Comparison of ENCODE assay signal across 8 cellular contexts in the genomic region with DNA sequence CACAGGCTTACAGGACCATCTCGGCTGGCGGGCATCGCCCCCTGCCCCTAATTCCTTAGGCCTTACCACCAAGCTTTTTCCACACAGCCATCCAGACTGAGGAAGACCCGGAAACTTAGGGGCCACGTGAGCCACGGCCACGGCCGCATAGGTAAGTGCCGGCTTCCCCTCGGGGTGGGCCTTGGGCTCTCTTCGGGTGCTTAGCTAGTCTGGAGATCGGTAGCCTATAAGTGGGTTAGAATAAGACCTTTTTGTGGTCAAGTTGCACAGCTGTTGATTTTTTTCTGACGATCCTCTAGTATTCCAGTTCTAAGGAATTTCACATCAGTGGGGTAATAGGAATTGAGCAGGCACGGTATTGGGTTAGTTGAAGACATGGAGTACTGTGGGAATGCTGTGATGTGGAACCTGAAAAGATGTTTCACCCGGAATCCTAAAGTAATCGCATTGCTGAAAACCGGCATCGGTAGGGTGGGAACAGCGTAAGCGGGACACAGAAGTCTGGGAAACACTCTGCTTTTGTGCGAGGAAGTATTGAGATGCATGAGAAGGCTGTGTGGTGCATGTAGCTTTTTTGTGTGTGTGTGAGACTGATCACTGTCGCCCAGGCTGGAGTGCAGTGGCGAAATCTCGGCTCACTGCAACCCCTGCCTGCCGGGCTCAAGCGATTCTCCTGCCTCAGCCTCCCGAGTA. TPM values are rescaled to one million over a fixed set of nuclear protein-coding genes. Genes with fewer than 3 reads are reported as not detected.
DNase-seq lines count a peak whose midpoint lies in the region; FAIRE-seq and TF ChIP-seq lines count a peak whose summit lies in the region.

No MANE protein-coding gene starts in this region.

- H2AFZ ChIP-seq in SU-DHL-6 (ENCODE audit: low read depth, low read length, severe bottlenecking) (no peak overlapping the region), neural progenitor cell (replicated peaks) (no peak overlapping the region)

- peak overlapping the region; percentile 96 for H3K27ac Mint-ChIP-seq in T-helper 1 cell treated with Interleukin-12 subunit alpha and Interleukin-12 subunit beta and Interleukin-4 antibody, amounts not matched to agents 30 μg/mL and 1 μg/mL, for 36 hours
- peak overlapping the region; percentile 95 for H3K27ac Mint-ChIP-seq in neural progenitor cell

- H3K9me3 ChIP-seq in SU-DHL-6 (ENCODE audit: insufficient read depth, low read length) (no peaks in the 10 kb centered on the region), neural progenitor cell (ENCODE audit: low read depth) (no peaks in the 10 kb centered on the region)

- H3K4me1 Mint-ChIP-seq in T-helper 1 cell treated with Interleukin-12 subunit alpha and Interleukin-12 subunit beta and Interleukin-4 antibody, amounts not matched to agents 30 μg/mL and 1 μg/mL, for 36 hours (ENCODE audit: low read depth) = peaks cover 42% of the 10 kb centered on the region
- peaks cover 46% of the 10 kb centered on the region for H3K4me1 Mint-ChIP-seq in neural progenitor cell

- H3K9me2 ChIP-seq in SU-DHL-6 (replicated peaks; ENCODE audit: insufficient read depth, low read length) = no peaks in the 10 kb centered on the region

- peaks cover 53% of the 10 kb centered on the region for H3K36me3 Mint-ChIP-seq in T-helper 1 cell treated with Interleukin-12 subunit alpha and Interleukin-12 subunit beta and Interleukin-4 antibody, amounts not matched to agents 30 μg/mL and 1 μg/mL, for 36 hours (ENCODE audit: low read depth)
- H3K36me3 Mint-ChIP-seq in neural progenitor cell = peaks cover 39% of the 10 kb centered on the region

- TF ChIP-seq CTCF in SU-DHL-6 (IDR thresholded peaks at IDR 0.05; ENCODE audit: insufficient read depth, low read length, poor library complexity, severe bottlenecking) = no peak
- TF ChIP-seq CTCF in epithelial cell of proximal tubule (conservative IDR thresholded peaks at IDR 0.05; ENCODE audit: low read depth, low read length) = no peak
- TF ChIP-seq CTCF in neural progenitor cell (IDR thresholded peaks at IDR 0.05) = no peak

- H3K27me3 ChIP-seq in SU-DHL-6 (ENCODE audit: low read length) (no peaks in the 10 kb centered on the region), neural progenitor cell (no peaks in the 10 kb centered on the region)

- peak overlapping the region; percentile 92 for H3K4me3 Mint-ChIP-seq in T-helper 1 cell treated with Interleukin-12 subunit alpha and Interleukin-12 subunit beta and Interleukin-4 antibody, amounts not matched to agents 30 μg/mL and 1 μg/mL, for 36 hours
- H3K4me3 Mint-ChIP-seq in neural progenitor cell = peak overlapping the region; percentile 96

- H3F3A ChIP-seq in SU-DHL-6 (ENCODE audit: insufficient read depth) (peaks cover 68% of the 10 kb centered on the region), neural progenitor cell (ENCODE audit: low read depth) (peaks cover 66% of the 10 kb centered on the region)

- H3K4me3 ChIP-seq in SU-DHL-6 (ENCODE audit: insufficient read depth, low read length, poor library complexity, severe bottlenecking) (peak overlapping the region; percentile 75), epithelial cell of proximal tubule (ENCODE audit: low read depth, low read length) (peak overlapping the region; percentile 98), neural progenitor cell (peak overlapping the region; percentile 94)

- H3K27ac ChIP-seq in SU-DHL-6 (ENCODE audit: low read depth, low read length) = peak overlapping the region; percentile 98
- peak overlapping the region; percentile 66 for H3K27ac ChIP-seq in neural progenitor cell

- peak overlapping the region; percentile 84 for H3K4me2 ChIP-seq in SU-DHL-6 (ENCODE audit: low read depth, low read length, poor library complexity, severe bottlenecking)
- peak overlapping the region; percentile 98 for H3K4me2 ChIP-seq in neural progenitor cell

- H3K9ac ChIP-seq in SU-DHL-6 (ENCODE audit: low read length) (peak overlapping the region; percentile 96), neural progenitor cell (peak overlapping the region; percentile 99)

- no peaks in the 10 kb centered on the region for H3K9me3 Mint-ChIP-seq in T-helper 1 cell treated with Interleukin-12 subunit alpha and Interleukin-12 subunit beta and Interleukin-4 antibody, amounts not matched to agents 30 μg/mL and 1 μg/mL, for 36 hours
- no peaks in the 10 kb centered on the region for H3K9me3 Mint-ChIP-seq in neural progenitor cell

- no peaks in the 10 kb centered on the region for H3K27me3 Mint-ChIP-seq in T-helper 1 cell treated with Interleukin-12 subunit alpha and Interleukin-12 subunit beta and Interleukin-4 antibody, amounts not matched to agents 30 μg/mL and 1 μg/mL, for 36 hours (ENCODE audit: low read depth)
- peaks cover 5% of the 10 kb centered on the region for H3K27me3 Mint-ChIP-seq in neural progenitor cell (ENCODE audit: insufficient read depth, low read depth)

- DNase-seq in T-helper 1 cell = no peak
- DNase-seq in epithelial cell of proximal tubule (ENCODE audit: low read depth) = no peak
- peak; percentile 45 for DNase-seq in neural progenitor cell (ENCODE audit: low spot score)
- DNase-seq in HTR-8/SVneo (ENCODE audit: insufficient read length, low spot score) = no peak
- no peak for DNase-seq in NCI-H2081 treated with DMSO at 0.1 percent for 48 hours (lab: John Stamatoyannopoulos, UW)
- no peak for DNase-seq in NCI-H524 (lab: John Stamatoyannopoulos, UW)

- no peak for FAIRE-seq in HTR-8/SVneo (lab: Jason Lieb, UNC)

- peaks cover 8% of the 10 kb centered on the region; the same call in 1 of the 2 replicates for H4K20me1 ChIP-seq in SU-DHL-6 (ENCODE audit: low read depth, low read length)
- H4K20me1 ChIP-seq in neural progenitor cell (ENCODE audit: low read depth) = peaks cover 27% of the 10 kb centered on the region

- H3K36me3 ChIP-seq in SU-DHL-6 (ENCODE audit: low read length) = peaks cover 38% of the 10 kb centered on the region
- H3K36me3 ChIP-seq in neural progenitor cell = peaks cover 10% of the 10 kb centered on the region

- H3K79me2 ChIP-seq in SU-DHL-6 (ENCODE audit: insufficient read depth, low read length) (peaks cover 44% of the 10 kb centered on the region), neural progenitor cell (ENCODE audit: low read depth) (peaks cover 43% of the 10 kb centered on the region)

- H3K4me1 ChIP-seq in neural progenitor cell = peaks cover 16% of the 10 kb centered on the region

RNA-seq across cellular contexts. Expression of gene RPL27A, which starts 0.7 kb away (rescaled TPM):
- total RNA-seq in epithelial cell of proximal tubule (1,393 and 1,523 TPM in 2 replicates), neural progenitor cell (ENCODE audit: low replicate concordance) (1,116 and 1,250 TPM in 2 replicates)

RNA-seq across cellular contexts. Expression of gene TRIM66, which starts 0.8 kb away (rescaled TPM):
- total RNA-seq in epithelial cell of proximal tubule (0.58 and 10.5 TPM in 2 replicates), neural progenitor cell (ENCODE audit: low replicate concordance) (0.95 and 3.6 TPM in 2 replicates)
